Comparison of ENCODE assay signal across 27 cellular contexts in the genomic region with DNA sequence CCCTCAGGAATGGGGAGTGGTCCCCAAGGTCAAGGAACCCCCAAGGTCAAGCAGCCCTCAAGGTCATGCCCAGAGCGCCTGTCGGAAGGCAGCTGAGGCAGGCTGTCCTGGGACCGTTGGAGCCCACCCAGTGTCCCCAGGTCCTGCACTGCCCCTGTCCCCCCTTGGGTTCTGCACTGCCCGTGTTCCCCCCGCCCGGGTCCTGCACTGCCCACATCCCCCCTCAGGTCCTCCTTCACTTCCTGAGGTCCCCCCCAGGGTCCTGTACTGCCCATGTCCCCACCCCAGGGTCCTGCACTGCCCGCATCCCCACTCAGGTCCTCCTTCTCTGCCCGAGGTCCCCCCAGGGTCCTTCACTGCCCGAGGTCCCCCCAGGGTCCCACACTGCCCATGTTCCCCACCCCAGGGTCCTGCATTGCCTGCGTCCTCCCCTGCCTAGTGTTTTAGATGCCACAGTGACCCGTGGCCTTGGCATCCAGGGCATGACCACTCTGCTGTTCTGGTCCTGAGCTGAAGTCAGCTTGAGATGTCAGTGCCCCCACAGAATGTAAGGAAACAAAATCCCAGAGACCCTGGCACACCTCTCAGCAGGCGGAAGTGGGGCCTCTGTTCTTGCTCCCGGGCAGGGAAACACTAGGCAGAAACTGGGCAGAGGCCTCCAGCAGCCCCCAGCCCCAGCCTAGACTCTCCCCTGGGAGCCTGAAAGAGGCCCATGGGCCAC.
A peak's percentile ranks its signal among the peaks of the same experiment; 100 is the strongest.
DNase-seq lines count a peak whose midpoint lies in the region; ATAC-seq and TF ChIP-seq lines count a peak whose summit lies in the region.
"Had no signal": no experiment of that assay in that cellular context is flagged by ENCODE, and none has a peak within 500 bp of the region (broad histone marks: within the 10 kb centered on the region; RNA-seq: fewer than 3 reads in every experiment).

No MANE protein-coding gene starts in this region.

- no peak overlapping the region for H3K27ac Mint-ChIP-seq in activated T-helper 2 cell treated with anti-CD3 and anti-CD28 coated beads, Interferon-gamma antibody, Interleukin-2, Interleukin-4, amounts not matched to agents 10 μg/mL and 5 μg/mL and 100 μg/mL, durations not matched to agents 14 hours and 24 hours and 36 hours
- H3K27ac Mint-ChIP-seq: activated CD4-positive, alpha-beta T cell treated with anti-CD3 and anti-CD28 coated beads, Interleukin-2, amount 10 ng/mL, durations not matched to agents 24 days and 14 days; activated naive CD4-positive, alpha-beta T cell treated with anti-CD3 and anti-CD28 coated beads for 36 hours; CD14-positive monocyte; nephron had no signal

- H3K4me3 ChIP-seq in lower lobe of right lung (no peak overlapping the region), stomach (no peak overlapping the region), tibial nerve (no peak overlapping the region)
- H3K4me3 ChIP-seq: K562, psoas muscle, thoracic aorta had no signal

- H3K27me3 Mint-ChIP-seq in activated T-helper 2 cell treated with anti-CD3 and anti-CD28 coated beads, Interferon-gamma antibody, Interleukin-2, Interleukin-4, amounts not matched to agents 10 μg/mL and 5 μg/mL and 100 μg/mL, durations not matched to agents 14 hours and 24 hours and 36 hours (ENCODE audit: low read depth), result no peaks in the 10 kb centered on the region
- H3K27me3 Mint-ChIP-seq: activated CD4-positive, alpha-beta T cell treated with anti-CD3 and anti-CD28 coated beads, Interleukin-2, amount 10 ng/mL, durations not matched to agents 24 days and 14 days had no signal

- no peak for TF ChIP-seq POLR2A in stomach (IDR thresholded peaks at IDR 0.05)
- TF ChIP-seq POLR2A in tibial nerve (IDR thresholded peaks at IDR 0.05), result no peak

- H3K4me1 Mint-ChIP-seq in activated T-helper 2 cell treated with anti-CD3 and anti-CD28 coated beads, Interferon-gamma antibody, Interleukin-2, Interleukin-4, amounts not matched to agents 10 μg/mL and 5 μg/mL and 100 μg/mL, durations not matched to agents 14 hours and 24 hours and 36 hours (ENCODE audit: low read depth), result no peaks in the 10 kb centered on the region
- H3K4me1 Mint-ChIP-seq: activated CD4-positive, alpha-beta T cell treated with anti-CD3 and anti-CD28 coated beads, Interleukin-2, amount 10 ng/mL, durations not matched to agents 24 days and 14 days; CD14-positive monocyte had no signal

- H3K27ac ChIP-seq in lower lobe of right lung, result no peak overlapping the region
- H3K27ac ChIP-seq in stomach, result no peak overlapping the region
- H3K27ac ChIP-seq in tibial nerve, result no peak overlapping the region
- H3K27ac ChIP-seq: psoas muscle, thoracic aorta had no signal

- no peaks in the 10 kb centered on the region for H3K4me1 ChIP-seq in lower lobe of right lung
- H3K4me1 ChIP-seq in stomach, result no peaks in the 10 kb centered on the region
- H3K4me1 ChIP-seq in tibial nerve, result no peaks in the 10 kb centered on the region
- H3K4me1 ChIP-seq: psoas muscle had no signal

- H3K9me3 ChIP-seq in lower lobe of right lung (no peaks in the 10 kb centered on the region), stomach (no peaks in the 10 kb centered on the region), tibial nerve (no peaks in the 10 kb centered on the region)
- H3K9me3 ChIP-seq: psoas muscle, thoracic aorta had no signal

- intact Hi-C loops in Right ventricle myocardium inferior (cut with DNase I), result no loop called here
- intact Hi-C loops in Right ventricle myocardium superior (cut with DNase I), result no loop called here
- intact Hi-C loops in activated T-helper 2 cell treated with anti-CD3 and anti-CD28 coated beads, Interferon-gamma antibody, Interleukin-2, Interleukin-4, amounts not matched to agents 10 μg/mL and 5 μg/mL and 100 μg/mL, durations not matched to agents 14 hours and 24 hours and 36 hours (cut with micrococcal nuclease), result no loop called here
- intact Hi-C loops in lower lobe of right lung (cut with DNase I), result no loop called here
- intact Hi-C loops in stomach (cut with DNase I; ENCODE audit: low total_unique reads), result no loop called here

- TF ChIP-seq CTCF in lower lobe of right lung (IDR thresholded peaks at IDR 0.05) (no peak), stomach (IDR thresholded peaks at IDR 0.05) (no peak), tibial nerve (IDR thresholded peaks at IDR 0.05) (no peak)

- peak; percentile 6 for ATAC-seq in Right ventricle myocardium inferior
- ATAC-seq in Right ventricle myocardium superior (ENCODE audit: poor library complexity), result no peak
- no peak for ATAC-seq in lower lobe of right lung
- ATAC-seq in HG03442 (IDR thresholded peaks at IDR 0.05; ENCODE audit: unreplicated experiment), result no peak
- ATAC-seq: K562, psoas muscle had no signal

- no peak for TF ChIP-seq EP300 in stomach (IDR thresholded peaks at IDR 0.05)
- no peak for TF ChIP-seq EP300 in tibial nerve (IDR thresholded peaks at IDR 0.05)

- DNase-seq in Right ventricle myocardium inferior (ENCODE audit: missing footprints) (no peak), Right ventricle myocardium superior (no peak), lower lobe of right lung (peak; percentile 24), stomach (peak; percentile 10), C1 segment of cervical spinal cord (lab: John Stamatoyannopoulos, UW) (no peak), tibial nerve (ENCODE audit: low spot score in 2 of 2) (no peak)
- DNase-seq in activated T-helper 2 cell treated with anti-CD3 and anti-CD28 coated beads, Interferon-gamma antibody, Interleukin-2, Interleukin-4, amounts not matched to agents 10 μg/mL and 5 μg/mL and 100 μg/mL, durations not matched to agents 14 hours and 24 hours and 36 hours (ENCODE audit: low spot score), result peak; percentile 3
- DNase-seq: ACHN; activated CD4-positive, alpha-beta T cell treated with anti-CD3 and anti-CD28 coated beads, Interleukin-2, amount 10 ng/mL, durations not matched to agents 24 days and 14 days; activated naive CD4-positive, alpha-beta T cell treated with anti-CD3 and anti-CD28 coated beads for 36 hours; amygdala; DMS 273 treated with DMSO at 0.1 percent for 48 hours; erythroblast; foreskin melanocyte; kidney glomerular epithelial cell; mesenchymal stem cell; MM.1S; NCI-H1436 treated with DMSO at 0.1 percent for 48 hours; NCI-H2171 treated with DMSO at 0.1 percent for 48 hours; NCI-H69; psoas muscle; SHP77 treated with DMSO at 0.1 percent for 48 hours had no signal

- 83 to 91% (median 89%) methylated on average over 8 to 13 of the region's 13 CpGs for WGBS in stomach, 5 donors
- WGBS in tibial nerve, 2 donors, result 75 to 86% methylated on average over 9 to 12 of the region's 13 CpGs

- no peak overlapping the region for H3K4me3 Mint-ChIP-seq in activated T-helper 2 cell treated with anti-CD3 and anti-CD28 coated beads, Interferon-gamma antibody, Interleukin-2, Interleukin-4, amounts not matched to agents 10 μg/mL and 5 μg/mL and 100 μg/mL, durations not matched to agents 14 hours and 24 hours and 36 hours (ENCODE audit: low read depth)
- H3K4me3 Mint-ChIP-seq: activated CD4-positive, alpha-beta T cell treated with anti-CD3 and anti-CD28 coated beads, Interleukin-2, amount 10 ng/mL, durations not matched to agents 24 days and 14 days; activated naive CD4-positive, alpha-beta T cell treated with anti-CD3 and anti-CD28 coated beads for 36 hours; CD14-positive monocyte; nephron had no signal

- peaks cover 6% of the 10 kb centered on the region for H3K27me3 ChIP-seq in lower lobe of right lung (ENCODE audit: low read depth)
- peaks cover 0 to 23% (median 0%) of the 10 kb centered on the region in 3 donors for H3K27me3 ChIP-seq in stomach
- H3K27me3 ChIP-seq in tibial nerve, result no peaks in the 10 kb centered on the region

- H3K36me3 ChIP-seq in lower lobe of right lung, result no peaks in the 10 kb centered on the region
- H3K36me3 ChIP-seq in stomach, result no peaks in the 10 kb centered on the region
- peaks cover 0 to 27% (median 0%) of the 10 kb centered on the region in 3 donors for H3K36me3 ChIP-seq in tibial nerve
- H3K36me3 ChIP-seq: thoracic aorta had no signal

- no peaks in the 10 kb centered on the region for H3K9me3 Mint-ChIP-seq in activated T-helper 2 cell treated with anti-CD3 and anti-CD28 coated beads, Interferon-gamma antibody, Interleukin-2, Interleukin-4, amounts not matched to agents 10 μg/mL and 5 μg/mL and 100 μg/mL, durations not matched to agents 14 hours and 24 hours and 36 hours
- H3K9me3 Mint-ChIP-seq: activated CD4-positive, alpha-beta T cell treated with anti-CD3 and anti-CD28 coated beads, Interleukin-2, amount 10 ng/mL, durations not matched to agents 24 days and 14 days; activated naive CD4-positive, alpha-beta T cell treated with anti-CD3 and anti-CD28 coated beads for 36 hours had no signal

- H3K36me3 Mint-ChIP-seq in activated T-helper 2 cell treated with anti-CD3 and anti-CD28 coated beads, Interferon-gamma antibody, Interleukin-2, Interleukin-4, amounts not matched to agents 10 μg/mL and 5 μg/mL and 100 μg/mL, durations not matched to agents 14 hours and 24 hours and 36 hours (ENCODE audit: low read depth), result no peaks in the 10 kb centered on the region
- H3K36me3 Mint-ChIP-seq: CD14-positive monocyte had no signal

Comparison
In these comparisons a context has a peak if more than half of its experiments do, and no peak if none do; other contexts are left out.
1. DNase-seq: peak in activated T-helper 2 cell treated with anti-CD3 and anti-CD28 coated beads, Interferon-gamma antibody, Interleukin-2, Interleukin-4, amounts not matched to agents 10 μg/mL and 5 μg/mL and 100 μg/mL, durations not matched to agents 14 hours and 24 hours and 36 hours (single experiment), lower lobe of right lung (single experiment) and stomach (single experiment); none in Right ventricle myocardium inferior (single experiment), Right ventricle myocardium superior (single experiment), C1 segment of cervical spinal cord (0 of 14) and tibial nerve (0 of 2).